ENCODE assay signal across 17 cellular contexts in the genomic region with DNA sequence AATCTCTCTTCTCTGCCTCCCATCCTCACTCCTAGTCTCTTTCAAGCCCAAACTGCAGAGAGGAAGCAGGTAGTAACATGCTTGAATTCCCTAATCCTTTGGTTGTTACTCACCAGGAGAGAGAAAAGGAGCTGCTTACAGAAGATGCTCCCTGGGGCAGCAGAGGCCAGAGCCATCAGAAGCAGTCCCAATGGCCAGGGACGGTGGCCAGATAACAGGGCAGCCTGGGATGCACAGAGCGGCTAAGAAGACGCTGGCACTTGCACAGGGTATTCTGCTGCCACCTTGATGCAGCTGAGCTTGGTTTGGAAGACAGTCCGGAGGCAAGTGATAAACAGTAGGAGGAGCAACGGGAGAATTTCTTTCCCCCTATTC. TPM values are rescaled to one million over a fixed set of nuclear protein-coding genes. Genes with fewer than 3 reads are reported as not detected.
DNase-seq lines count a peak whose midpoint lies in the region; ATAC-seq and TF ChIP-seq lines count a peak whose summit lies in the region.
"Had no signal": no experiment of that assay in that cellular context is flagged by ENCODE, and none has a peak within 500 bp of the region (broad histone marks: within the 10 kb centered on the region; RNA-seq: fewer than 3 reads in every experiment).

No MANE protein-coding gene starts in this region.

- no peaks in the 10 kb centered on the region for H3K9me3 ChIP-seq in CD8-positive, alpha-beta T cell (ENCODE audit: low read length)
- H3K9me3 ChIP-seq in Karpas-422 (ENCODE audit: low read length) (no peaks in the 10 kb centered on the region), mammary epithelial cell (replicated peaks; ENCODE audit: insufficient read depth, low read length) (no peaks in the 10 kb centered on the region)
- H3K9me3 ChIP-seq in naive thymus-derived CD4-positive, alpha-beta T cell (ENCODE audit: control insufficient read depth in 2 of 3, low read length in 3 of 3): no peaks in the 10 kb centered on the region
- H3K9me3 ChIP-seq: esophagus muscularis mucosa had no signal

- H3K4me2 ChIP-seq in Karpas-422 (ENCODE audit: low read depth, low read length, poor library complexity, severe bottlenecking) (peak overlapping the region; percentile 16), mammary epithelial cell (ENCODE audit: insufficient read depth, low read depth, low read length) (peak overlapping the region; percentile 69)

- H3K27me3 Mint-ChIP-seq in CD8-positive, alpha-beta T cell (ENCODE audit: low read depth): no peaks in the 10 kb centered on the region
- H3K27me3 Mint-ChIP-seq in naive thymus-derived CD4-positive, alpha-beta T cell: no peaks in the 10 kb centered on the region
- H3K27me3 Mint-ChIP-seq: memory B cell, T-helper 17 cell had no signal

- H2AFZ ChIP-seq in Karpas-422 (ENCODE audit: low read length) (peak overlapping the region; percentile 92), mammary epithelial cell (ENCODE audit: low read depth, low read length) (peak overlapping the region; percentile 85)

- TSS peak; percentile 93 for BruUV-seq in mammary epithelial cell (replicated peaks; lab: Mats Ljungman, UMichigan)

- CTCF ChIA-PET in CD8-positive, alpha-beta T cell (lab: Charles Lee): no interaction called here
- CTCF ChIA-PET in mammary epithelial cell (lab: Charles Lee; ENCODE audit: low non-redundant PET): interaction anchor here (0.6 to 1.1 kb wide), 2 partner anchors 10 to 79 kb away, joined by 3 read pairs; no protein-coding TSS in a partner anchor
- CTCF ChIA-PET in naive thymus-derived CD4-positive, alpha-beta T cell (lab: Charles Lee): no interaction called here

- peak overlapping the region; percentile 87 for H3K27ac Mint-ChIP-seq in CD8-positive, alpha-beta T cell
- H3K27ac Mint-ChIP-seq in naive thymus-derived CD4-positive, alpha-beta T cell: peak overlapping the region in 8 of 9 donors; percentile 43 to 94 (median 89)
- H3K27ac Mint-ChIP-seq: memory B cell, T-helper 17 cell had no signal

- POLR2A ChIA-PET in CD8-positive, alpha-beta T cell (lab: Charles Lee): interaction anchor here (0.8 kb wide), 1 partner anchor 83 kb away, joined by 4 read pairs; no protein-coding TSS in a partner anchor
- POLR2A ChIA-PET in naive thymus-derived CD4-positive, alpha-beta T cell (lab: Charles Lee): interaction anchor here (1.0 kb wide), 1 partner anchor 14 kb away, joined by 4 read pairs; no protein-coding TSS in a partner anchor

- H4K20me1 ChIP-seq in Karpas-422 (ENCODE audit: insufficient read depth, low read depth, low read length): no peaks in the 10 kb centered on the region
- H4K20me1 ChIP-seq in mammary epithelial cell (ENCODE audit: insufficient read depth, low read length): no peaks in the 10 kb centered on the region

- peak overlapping the region; percentile 23; the same call in 1 of the 2 replicates for H3K9ac ChIP-seq in Karpas-422 (ENCODE audit: low read length)
- H3K9ac ChIP-seq in mammary epithelial cell (ENCODE audit: insufficient read depth, low read length): no peak overlapping the region

- H3K79me2 ChIP-seq in Karpas-422 (ENCODE audit: low read length): no peaks in the 10 kb centered on the region
- no peaks in the 10 kb centered on the region for H3K79me2 ChIP-seq in mammary epithelial cell (ENCODE audit: insufficient read depth, low read length)

- peaks cover 7% of the 10 kb centered on the region for H3K4me1 Mint-ChIP-seq in CD8-positive, alpha-beta T cell (ENCODE audit: low read depth)
- H3K4me1 Mint-ChIP-seq in naive thymus-derived CD4-positive, alpha-beta T cell: peaks cover 0 to 24% (median 9%) of the 10 kb centered on the region in 7 donors
- H3K4me1 Mint-ChIP-seq: memory B cell, T-helper 17 cell had no signal

- peak; percentile 9 for ATAC-seq in CD8-positive, alpha-beta T cell
- peak; percentile 21 for ATAC-seq in naive thymus-derived CD4-positive, alpha-beta T cell
- ATAC-seq in GM19455 (IDR thresholded peaks at IDR 0.05; ENCODE audit: unreplicated experiment): no peak

- TF ChIP-seq CTCF in CD8-positive, alpha-beta T cell (IDR thresholded peaks at IDR 0.05): no peak
- TF ChIP-seq CTCF in mammary epithelial cell (conservative IDR thresholded peaks at IDR 0.05 in 1 of 2, IDR thresholded peaks at IDR 0.05 in 1 of 2; ENCODE audit: extremely low read depth in 1 of 2, insufficient read depth in 1 of 2, low read depth in 1 of 2, low read length in 2 of 2): no peak

- no peaks in the 10 kb centered on the region for H3K4me1 ChIP-seq in CD8-positive, alpha-beta T cell (ENCODE audit: insufficient read depth, low read length)
- peaks cover 17% of the 10 kb centered on the region for H3K4me1 ChIP-seq in Karpas-422 (ENCODE audit: low read length)
- H3K4me1 ChIP-seq in mammary epithelial cell (ENCODE audit: insufficient read depth, low read length): peaks cover 20% of the 10 kb centered on the region
- no peaks in the 10 kb centered on the region for H3K4me1 ChIP-seq in naive thymus-derived CD4-positive, alpha-beta T cell (ENCODE audit: control insufficient read depth in 2 of 2, insufficient read depth in 2 of 2, low read length in 2 of 2)
- H3K4me1 ChIP-seq: esophagus muscularis mucosa had no signal

- DNase-seq in CD8-positive, alpha-beta T cell: no peak
- no peak for DNase-seq in Karpas-422
- DNase-seq in mammary epithelial cell: peak; percentile 79
- no peak for DNase-seq in naive thymus-derived CD4-positive, alpha-beta T cell
- DNase-seq in NOMO-1 treated with dmso at 0.1 percent for 144 hours (lab: John Stamatoyannopoulos, UW; ENCODE audit: unreplicated experiment): no peak
- no peak for DNase-seq in SIG-M5 (lab: John Stamatoyannopoulos, UW)
- DNase-seq: activated gamma-delta T cell treated with Interleukin-2 at 50 U/mL for 16 hours, dermis blood vessel endothelial cell, NCI-H187, NCI-H446, SHP77, T-helper 17 cell had no signal

- H3K36me3 Mint-ChIP-seq in CD8-positive, alpha-beta T cell: peaks cover 2% of the 10 kb centered on the region
- H3K36me3 Mint-ChIP-seq in naive thymus-derived CD4-positive, alpha-beta T cell: peaks cover 0 to 4% (median under 1%) of the 10 kb centered on the region in 5 donors
- H3K36me3 Mint-ChIP-seq: memory B cell had no signal

- in situ Hi-C loops in mammary epithelial cell (cut with MboI; ENCODE audit: low sequenced_read_pairs in 2 of 2): no loop called here

- peaks cover 2% of the 10 kb centered on the region for H3K9me3 Mint-ChIP-seq in CD8-positive, alpha-beta T cell
- peaks cover 0 to 10% (median 3%) of the 10 kb centered on the region in 11 donors for H3K9me3 Mint-ChIP-seq in naive thymus-derived CD4-positive, alpha-beta T cell
- H3K9me3 Mint-ChIP-seq: memory B cell had no signal

- no peaks in the 10 kb centered on the region for H3K27me3 ChIP-seq in CD8-positive, alpha-beta T cell (ENCODE audit: insufficient read depth, low read length)
- H3K27me3 ChIP-seq in Karpas-422 (ENCODE audit: low read length): no peaks in the 10 kb centered on the region
- H3K27me3 ChIP-seq in mammary epithelial cell (ENCODE audit: insufficient read depth, low read length): no peaks in the 10 kb centered on the region
- no peaks in the 10 kb centered on the region for H3K27me3 ChIP-seq in naive thymus-derived CD4-positive, alpha-beta T cell (ENCODE audit: control insufficient read depth in 2 of 2, insufficient read depth in 2 of 2, low read length in 2 of 2)
- H3K27me3 ChIP-seq: esophagus muscularis mucosa had no signal

- peak overlapping the region; percentile 67 for H3K27ac ChIP-seq in CD8-positive, alpha-beta T cell (ENCODE audit: low read depth, low read length)
- H3K27ac ChIP-seq in Karpas-422 (ENCODE audit: low read length): no peak overlapping the region
- peak overlapping the region; percentile 46 for H3K27ac ChIP-seq in mammary epithelial cell (ENCODE audit: insufficient read depth, low read depth, low read length)
- peak overlapping the region; percentile 70 for H3K27ac ChIP-seq in naive thymus-derived CD4-positive, alpha-beta T cell (ENCODE audit: low read depth, low read length)
- H3K27ac ChIP-seq: esophagus muscularis mucosa had no signal

- H3K9me2 ChIP-seq in Karpas-422 (replicated peaks; ENCODE audit: insufficient read depth, low read length): no peaks in the 10 kb centered on the region

- intact Hi-C loops in CD8-positive, alpha-beta T cell (cut with DNase I, micrococcal nuclease): no loop called here
- intact Hi-C loops in mammary epithelial cell (cut with micrococcal nuclease): loop anchor here (1.0 to 5.0 kb wide), 2 partner anchors 35 to 80 kb away; no protein-coding TSS in a partner anchor
- intact Hi-C loops in naive thymus-derived CD4-positive, alpha-beta T cell (cut with micrococcal nuclease): loop anchor here in 1 of 2 donors (2.0 to 5.0 kb wide), 3 partner anchors 112 to 930 kb away; partner anchors contain the start of genes DSG2 and RNF138

- H3K4me3 Mint-ChIP-seq in CD8-positive, alpha-beta T cell: peak overlapping the region; percentile 71
- H3K4me3 Mint-ChIP-seq in naive thymus-derived CD4-positive, alpha-beta T cell: peak overlapping the region in 9 of 10 donors; percentile 50 to 88 (median 82)
- H3K4me3 Mint-ChIP-seq: memory B cell, T-helper 17 cell had no signal

- peak overlapping the region; percentile 61 for H3K4me3 ChIP-seq in CD8-positive, alpha-beta T cell (ENCODE audit: low read depth, low read length)
- peak overlapping the region; percentile 18; the same call in 1 of the 2 replicates for H3K4me3 ChIP-seq in Karpas-422 (ENCODE audit: low read length)
- H3K4me3 ChIP-seq in mammary epithelial cell (replicated peaks in 1 of 3; ENCODE audit: insufficient read depth in 1 of 3, low read depth in 2 of 3, low read length in 3 of 3): peak overlapping the region in 1 of 3 experiments; percentile 5
- peak overlapping the region; percentile 28 for H3K4me3 ChIP-seq in naive thymus-derived CD4-positive, alpha-beta T cell (ENCODE audit: low read length)
- H3K4me3 ChIP-seq: esophagus muscularis mucosa had no signal

- H3K36me3 ChIP-seq in CD8-positive, alpha-beta T cell (ENCODE audit: insufficient read depth, low read length): no peaks in the 10 kb centered on the region
- H3K36me3 ChIP-seq in Karpas-422 (ENCODE audit: insufficient read depth, low read length): no peaks in the 10 kb centered on the region; the same call in 1 of the 2 replicates
- no peaks in the 10 kb centered on the region for H3K36me3 ChIP-seq in mammary epithelial cell (ENCODE audit: insufficient read depth, low read length)
- no peaks in the 10 kb centered on the region for H3K36me3 ChIP-seq in naive thymus-derived CD4-positive, alpha-beta T cell (ENCODE audit: control insufficient read depth in 2 of 3, insufficient read depth in 3 of 3, low read length in 3 of 3)
- H3K36me3 ChIP-seq: esophagus muscularis mucosa had no signal

- WGBS in mammary epithelial cell (ENCODE audit: low coverage, missing lambda C conversion rate): 5% methylated on average over 5 of the region's 5 CpGs

- dilution Hi-C loops in mammary epithelial cell (cut with HindIII; ENCODE audit: low sequenced_read_pairs): no loop called here

RNA-seq across cellular contexts. Expression of gene DSC1, which starts 0.2 kb away (rescaled TPM):
- total RNA-seq in CD8-positive, alpha-beta T cell: 1 to 10 TPM; 2.1 to 2.7 TPM
- 2.3 and 2.4 TPM in 2 replicates for total RNA-seq in Karpas-422 (2014; rRNA removed; shearing (Covaris generic); ENCODE audit: low replicate concordance)
- 1 to 10 TPM in 1 of 2 donors, under 1 TPM in 1; 0.28 to 1.2 TPM for total RNA-seq in mammary epithelial cell
- polyA plus RNA-seq in mammary epithelial cell: 0.24 TPM
- polyA minus RNA-seq in mammary epithelial cell: not detected
- total RNA-seq in naive thymus-derived CD4-positive, alpha-beta T cell: 10 to 100 TPM in 2 of 5 experiments, 1 to 10 TPM in 2, not detected in 1; 3.1 to 13.6 (median 7.9) TPM
- 10 to 100 TPM in 1 of 2 donors, 1 to 10 TPM in 1; 4.9 to 16.2 TPM for polyA plus RNA-seq in naive thymus-derived CD4-positive, alpha-beta T cell
- total RNA-seq: dermis blood vessel endothelial cell, esophagus muscularis mucosa, renal cortical epithelial cell had no signal
- polyA plus RNA-seq: neural cell had no signal
